Comparison of ENCODE assay signal across 16 cellular contexts in the genomic region with DNA sequence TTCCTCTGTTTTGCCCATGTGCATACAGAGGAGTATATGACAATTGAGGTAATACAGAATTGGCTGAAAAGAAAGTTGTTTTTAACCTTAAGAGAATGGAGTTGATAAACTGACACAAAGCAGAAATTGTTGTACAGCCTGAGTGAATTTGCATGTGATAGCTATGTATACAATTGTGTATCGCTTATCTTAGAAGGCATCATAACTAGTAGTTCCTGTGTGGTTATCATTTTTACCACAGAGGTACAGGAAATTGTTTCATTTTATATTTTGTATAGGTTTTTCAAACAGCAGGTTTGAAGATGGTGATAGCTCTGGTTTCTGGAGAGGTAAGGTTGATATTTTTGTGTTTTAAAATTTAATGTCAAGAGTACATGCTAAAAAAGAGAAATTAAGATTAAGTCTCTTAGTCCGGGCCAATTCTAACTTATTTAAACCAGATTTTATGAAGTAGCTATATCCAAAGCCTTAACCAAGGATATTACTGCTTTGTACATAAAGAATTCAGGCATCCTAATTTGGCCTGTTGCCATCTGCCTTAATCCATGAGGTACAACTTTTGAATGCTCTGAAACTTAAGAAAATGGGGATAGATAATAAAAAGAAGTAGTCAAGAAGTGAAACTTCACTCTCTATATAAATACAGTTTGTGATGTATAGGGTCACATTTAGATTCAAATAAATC. TPM values are rescaled to one million over a fixed set of nuclear protein-coding genes. Genes with fewer than 3 reads are reported as not detected.
A peak's percentile ranks its signal among the peaks of the same experiment; 100 is the strongest.
DNase-seq lines count a peak whose midpoint lies in the region; ATAC-seq and TF ChIP-seq lines count a peak whose summit lies in the region.
"Had no signal": no experiment of that assay in that cellular context is flagged by ENCODE, and none has a peak within 500 bp of the region (broad histone marks: within the 10 kb centered on the region; RNA-seq: fewer than 3 reads in every experiment).

No MANE protein-coding gene starts in this region.

- peak; percentile 55 to 69 for ATAC-seq in activated T-cell treated with anti-CD3 and anti-CD28 coated beads, Interleukin-2, amount 50 U/mL, for 4 hours
- ATAC-seq in GM19468 (IDR thresholded peaks at IDR 0.05; ENCODE audit: extremely low read depth, unreplicated experiment) (peak; percentile 36), HG03521 (IDR thresholded peaks at IDR 0.05; ENCODE audit: unreplicated experiment) (peak; percentile 78)
- ATAC-seq in effector memory CD8-positive, alpha-beta T cell (replicated peaks): peak; percentile 81
- ATAC-seq: WTC11 had no signal

- H3K27ac ChIP-seq in dorsolateral prefrontal cortex: no peak overlapping the region
- H3K27ac ChIP-seq: parathyroid adenoma, suprapubic skin had no signal

- peaks cover 18% of the 10 kb centered on the region for H3K4me1 Mint-ChIP-seq in activated T-cell treated with anti-CD3 and anti-CD28 coated beads, Interleukin-2, amount 50 U/mL, for 4 hours (ENCODE audit: low read depth)
- H3K4me1 Mint-ChIP-seq in effector memory CD8-positive, alpha-beta T cell (ENCODE audit: low read depth in 2 of 2): peaks cover 10 to 11% of the 10 kb centered on the region in 2 donors
- H3K4me1 Mint-ChIP-seq: WTC11 had no signal

- intact Hi-C loops in dorsolateral prefrontal cortex (cut with DNase I): no loop called here

- TF ChIP-seq CTCF in dorsolateral prefrontal cortex (IDR thresholded peaks at IDR 0.05 in 54 of 56, conservative IDR thresholded peaks at IDR 0.05 in 2 of 56; ENCODE audit: low read depth in 1 of 56, partially characterized antibody in 56 of 56): no peak

- H3K36me3 Mint-ChIP-seq in activated T-cell treated with anti-CD3 and anti-CD28 coated beads, Interleukin-2, amount 50 U/mL, for 4 hours (ENCODE audit: insufficient read depth): no peaks in the 10 kb centered on the region
- no peaks in the 10 kb centered on the region for H3K36me3 Mint-ChIP-seq in effector memory CD8-positive, alpha-beta T cell (ENCODE audit: insufficient read depth)
- H3K36me3 Mint-ChIP-seq: WTC11 had no signal

- peak overlapping the region; percentile 60 to 63 for H3K27ac Mint-ChIP-seq in effector memory CD8-positive, alpha-beta T cell
- H3K27ac Mint-ChIP-seq: WTC11 had no signal

- H3K9me3 Mint-ChIP-seq in activated T-cell treated with anti-CD3 and anti-CD28 coated beads, Interleukin-2, amount 50 U/mL, for 4 hours: no peaks in the 10 kb centered on the region
- no peaks in the 10 kb centered on the region for H3K9me3 Mint-ChIP-seq in effector memory CD8-positive, alpha-beta T cell
- H3K9me3 Mint-ChIP-seq: WTC11 had no signal

- DNase-seq in activated T-cell treated with anti-CD3 and anti-CD28 coated beads, Interleukin-2, amount 50 U/mL, for 4 hours: no peak
- DNase-seq in activated T-cell treated with anti-CD3 and anti-CD28 coated beads, Interleukin-2, amount 50 U/mL, for 48 hours: no peak
- no peak for DNase-seq in effector memory CD8-positive, alpha-beta T cell
- DNase-seq in GM19238 (ENCODE audit: insufficient read length, low spot score): no peak
- DNase-seq in dorsolateral prefrontal cortex: no peak
- no peak for DNase-seq in AG08396 (ENCODE audit: low spot score)
- DNase-seq: Calu3, Karpas-422, NCI-H1694, NCI-H510A, SK-N-SH had no signal

- H3K4me3 Mint-ChIP-seq in activated T-cell treated with anti-CD3 and anti-CD28 coated beads, Interleukin-2, amount 50 U/mL, for 4 hours: no peak overlapping the region
- H3K4me3 Mint-ChIP-seq in effector memory CD8-positive, alpha-beta T cell: peak overlapping the region; percentile 2 to 48
- H3K4me3 Mint-ChIP-seq: WTC11 had no signal

- peaks cover 0 to 3% (median 0%) of the 10 kb centered on the region in 45 donors for H3K27me3 ChIP-seq in dorsolateral prefrontal cortex

- no peak overlapping the region for H3K4me3 ChIP-seq in dorsolateral prefrontal cortex
- H3K4me3 ChIP-seq: suprapubic skin had no signal

- peaks cover 9% of the 10 kb centered on the region for H3K27me3 Mint-ChIP-seq in activated T-cell treated with anti-CD3 and anti-CD28 coated beads, Interleukin-2, amount 50 U/mL, for 4 hours (ENCODE audit: low read depth)
- H3K27me3 Mint-ChIP-seq in effector memory CD8-positive, alpha-beta T cell: peaks cover 24 to 25% of the 10 kb centered on the region in 2 donors

RNA-seq across cellular contexts. Expression of gene DDX4, which starts 26.0 kb away (rescaled TPM):
- under 1 TPM; 0.41 to 0.79 (median 0.48) TPM for total RNA-seq in activated T-cell treated with anti-CD3 and anti-CD28 coated beads, Interleukin-2, amount 50 U/mL, for 4 hours
- 1 to 10 TPM in 56 of 120 experiments, under 1 TPM in 56, not detected in 8; 0.27 to 3.6 (median 0.99) TPM for total RNA-seq in dorsolateral prefrontal cortex
- total RNA-seq: Calu3, suprapubic skin, WTC11 had no signal

RNA-seq across cellular contexts. Expression of gene SLC38A9, which starts 51.8 kb away (rescaled TPM):
- total RNA-seq in activated T-cell treated with anti-CD3 and anti-CD28 coated beads, Interleukin-2, amount 50 U/mL, for 4 hours: 10 to 100 TPM; 14.9 to 19.6 (median 15.1) TPM
- 10 to 100 TPM; 20.8 to 47.3 (median 31.5) TPM for total RNA-seq in dorsolateral prefrontal cortex
